13 cellular contexts compared by ENCODE assay signal in the genomic region with DNA sequence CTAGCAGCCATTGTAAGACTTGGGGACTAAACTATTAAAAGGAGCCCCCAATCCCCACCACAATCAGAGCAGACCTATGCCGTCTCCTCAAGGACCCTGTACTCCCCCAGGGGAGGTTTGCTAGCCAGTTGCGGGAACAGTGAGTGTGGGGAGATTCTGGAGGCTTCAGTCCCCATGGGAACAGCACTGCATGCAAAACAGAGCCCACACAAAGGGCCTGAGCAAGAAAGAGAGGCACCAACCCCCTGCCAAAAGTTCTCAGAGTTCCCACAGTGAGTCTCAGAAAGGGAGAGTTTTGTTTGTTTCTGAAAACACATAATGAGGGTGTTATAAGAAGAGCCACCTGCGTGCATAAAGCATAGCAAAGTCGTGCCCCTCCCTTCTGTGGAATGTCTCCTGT. TPM values are rescaled to one million over a fixed set of nuclear protein-coding genes. Genes with fewer than 3 reads are reported as not detected.
DNase-seq lines count a peak whose midpoint lies in the region; ATAC-seq and TF ChIP-seq lines count a peak whose summit lies in the region.
"Had no signal": no experiment of that assay in that cellular context is flagged by ENCODE, and none has a peak within 500 bp of the region (broad histone marks: within the 10 kb centered on the region; RNA-seq: fewer than 3 reads in every experiment).

No MANE protein-coding gene starts in this region.

- H3K9me3 Mint-ChIP-seq in activated CD8-positive, alpha-beta T cell treated with anti-CD3 and anti-CD28 coated beads, Interleukin-2, amount 10 ng/mL, durations not matched to agents 7 days and 5 days (ENCODE audit: insufficient read depth), result no peaks in the 10 kb centered on the region
- no peaks in the 10 kb centered on the region for H3K9me3 Mint-ChIP-seq in activated CD4-positive, alpha-beta T cell treated with anti-CD3 and anti-CD28 coated beads, Interleukin-2, amount 10 ng/mL, durations not matched to agents 7 days and 5 days
- H3K9me3 Mint-ChIP-seq: activated T-helper 2 cell treated with anti-CD3 and anti-CD28 coated beads, Interferon-gamma antibody, Interleukin-2, Interleukin-4, amounts not matched to agents 10 μg/mL and 5 μg/mL and 100 μg/mL, durations not matched to agents 14 hours and 24 hours and 36 hours; CD4-positive, CD25-positive, alpha-beta regulatory T cell; nephron progenitor cell had no signal

- H3K4me1 ChIP-seq in SK-N-SH (ENCODE audit: control insufficient read depth in 1 of 2, insufficient read depth in 2 of 2, low read depth in 1 of 2, low read length in 1 of 2), result no peaks in the 10 kb centered on the region
- H3K4me1 ChIP-seq: upper lobe of left lung had no signal

- no peak overlapping the region for H2AFZ ChIP-seq in SK-N-SH (ENCODE audit: low read depth)

- CTCF ChIA-PET in SK-N-SH (lab: Yijun Ruan, JAX), result interaction anchor here (1.5 kb wide), 1 partner anchor 10 kb away, joined by 3 read pairs; no protein-coding TSS in a partner anchor
- CTCF ChIA-PET in activated CD8-positive, alpha-beta T cell treated with anti-CD3 and anti-CD28 coated beads, Interleukin-2, amount 10 ng/mL, durations not matched to agents 7 days and 5 days (lab: Charles Lee), result no interaction called here
- CTCF ChIA-PET in activated CD4-positive, alpha-beta T cell treated with anti-CD3 and anti-CD28 coated beads, Interleukin-2, amount 10 ng/mL, durations not matched to agents 7 days and 5 days (lab: Charles Lee), result interaction anchor here (1.0 kb wide), 1 partner anchor 22 kb away, joined by 3 read pairs; no protein-coding TSS in a partner anchor

- H3K4me3 ChIP-seq in SK-N-SH (ENCODE audit: low read depth in 2 of 2, low read length in 1 of 2), result no peak overlapping the region
- H3K4me3 ChIP-seq: upper lobe of left lung had no signal

- no peaks in the 10 kb centered on the region for H4K20me1 ChIP-seq in SK-N-SH (ENCODE audit: insufficient read depth)

- peaks cover 5% of the 10 kb centered on the region for H3K27me3 Mint-ChIP-seq in activated CD8-positive, alpha-beta T cell treated with anti-CD3 and anti-CD28 coated beads, Interleukin-2, amount 10 ng/mL, durations not matched to agents 7 days and 5 days (ENCODE audit: low read depth)
- H3K27me3 Mint-ChIP-seq in activated CD4-positive, alpha-beta T cell treated with anti-CD3 and anti-CD28 coated beads, Interleukin-2, amount 10 ng/mL, durations not matched to agents 7 days and 5 days, result no peaks in the 10 kb centered on the region
- H3K27me3 Mint-ChIP-seq: CD4-positive, CD25-positive, alpha-beta regulatory T cell had no signal

- H3K4me2 ChIP-seq in SK-N-SH, result no peak overlapping the region

- no peaks in the 10 kb centered on the region for H3K4me1 Mint-ChIP-seq in activated CD8-positive, alpha-beta T cell treated with anti-CD3 and anti-CD28 coated beads, Interleukin-2, amount 10 ng/mL, durations not matched to agents 7 days and 5 days (ENCODE audit: low read depth)
- no peaks in the 10 kb centered on the region for H3K4me1 Mint-ChIP-seq in activated CD4-positive, alpha-beta T cell treated with anti-CD3 and anti-CD28 coated beads, Interleukin-2, amount 10 ng/mL, durations not matched to agents 7 days and 5 days
- H3K4me1 Mint-ChIP-seq: CD4-positive, CD25-positive, alpha-beta regulatory T cell; nephron progenitor cell had no signal

- no peaks in the 10 kb centered on the region for H3K36me3 ChIP-seq in SK-N-SH (replicated peaks in 1 of 2; ENCODE audit: control insufficient read depth in 1 of 2, insufficient read depth in 2 of 2, low read length in 1 of 2)
- H3K36me3 ChIP-seq: upper lobe of left lung had no signal

- H3F3A ChIP-seq in SK-N-SH (replicated peaks; ENCODE audit: insufficient read depth), result no peaks in the 10 kb centered on the region

- peaks cover 10% of the 10 kb centered on the region for H3K27me3 ChIP-seq in SK-N-SH (ENCODE audit: insufficient read depth)
- H3K27me3 ChIP-seq: upper lobe of left lung had no signal

- no peaks in the 10 kb centered on the region for H3K36me3 Mint-ChIP-seq in activated CD8-positive, alpha-beta T cell treated with anti-CD3 and anti-CD28 coated beads, Interleukin-2, amount 10 ng/mL, durations not matched to agents 7 days and 5 days (ENCODE audit: low read depth)
- H3K36me3 Mint-ChIP-seq in activated CD4-positive, alpha-beta T cell treated with anti-CD3 and anti-CD28 coated beads, Interleukin-2, amount 10 ng/mL, durations not matched to agents 7 days and 5 days (ENCODE audit: low read depth), result no peaks in the 10 kb centered on the region
- H3K36me3 Mint-ChIP-seq: CD4-positive, CD25-positive, alpha-beta regulatory T cell had no signal

- H3K79me2 ChIP-seq in SK-N-SH (ENCODE audit: insufficient read depth), result no peaks in the 10 kb centered on the region

- H3K9me3 ChIP-seq in SK-N-SH, result no peaks in the 10 kb centered on the region
- H3K9me3 ChIP-seq: upper lobe of left lung had no signal

- ATAC-seq in GM18517 (IDR thresholded peaks at IDR 0.05; ENCODE audit: unreplicated experiment) (peak; percentile 83), GM21576 (IDR thresholded peaks at IDR 0.05; ENCODE audit: unreplicated experiment) (peak; percentile 82), HG03135 (IDR thresholded peaks at IDR 0.05; ENCODE audit: unreplicated experiment) (peak; percentile 83)
- ATAC-seq in activated CD8-positive, alpha-beta T cell treated with anti-CD3 and anti-CD28 coated beads, Interleukin-2, amount 10 ng/mL, durations not matched to agents 7 days and 5 days, result no peak

- DNase-seq in globus pallidus (ENCODE audit: low spot score) (peak; percentile 59), HK-2 (ENCODE audit: unreplicated experiment) (no peak), SK-N-SH (no peak)
- DNase-seq in activated CD8-positive, alpha-beta T cell treated with anti-CD3 and anti-CD28 coated beads, Interleukin-2, amount 10 ng/mL, durations not matched to agents 7 days and 5 days, result no peak
- no peak for DNase-seq in activated CD4-positive, alpha-beta T cell treated with anti-CD3 and anti-CD28 coated beads, Interleukin-2, amount 10 ng/mL, durations not matched to agents 7 days and 5 days
- DNase-seq: CD4-positive, CD25-positive, alpha-beta regulatory T cell; nephron progenitor cell; stimulated activated CD4-positive, alpha-beta T cell treated with anti-CD3 and anti-CD28 coated beads, Interleukin-4, amount 100 ng/mL, for 4 hours; upper lobe of left lung had no signal

- H3K27ac Mint-ChIP-seq in activated CD8-positive, alpha-beta T cell treated with anti-CD3 and anti-CD28 coated beads, Interleukin-2, amount 10 ng/mL, durations not matched to agents 7 days and 5 days, result no peak overlapping the region
- no peak overlapping the region for H3K27ac Mint-ChIP-seq in activated CD4-positive, alpha-beta T cell treated with anti-CD3 and anti-CD28 coated beads, Interleukin-2, amount 10 ng/mL, durations not matched to agents 7 days and 5 days
- H3K27ac Mint-ChIP-seq: activated T-helper 2 cell treated with anti-CD3 and anti-CD28 coated beads, Interferon-gamma antibody, Interleukin-2, Interleukin-4, amounts not matched to agents 10 μg/mL and 5 μg/mL and 100 μg/mL, durations not matched to agents 14 hours and 24 hours and 36 hours; CD4-positive, CD25-positive, alpha-beta regulatory T cell had no signal

- H3K9ac ChIP-seq in SK-N-SH, result no peak overlapping the region

- no peak overlapping the region for H3K4me3 Mint-ChIP-seq in activated CD8-positive, alpha-beta T cell treated with anti-CD3 and anti-CD28 coated beads, Interleukin-2, amount 10 ng/mL, durations not matched to agents 7 days and 5 days
- no peak overlapping the region for H3K4me3 Mint-ChIP-seq in activated CD4-positive, alpha-beta T cell treated with anti-CD3 and anti-CD28 coated beads, Interleukin-2, amount 10 ng/mL, durations not matched to agents 7 days and 5 days
- H3K4me3 Mint-ChIP-seq: CD4-positive, CD25-positive, alpha-beta regulatory T cell; nephron progenitor cell had no signal

- POLR2A ChIA-PET in SK-N-SH (lab: Yijun Ruan, JAX), result no interaction called here
- POLR2A ChIA-PET in activated CD8-positive, alpha-beta T cell treated with anti-CD3 and anti-CD28 coated beads, Interleukin-2, amount 10 ng/mL, durations not matched to agents 7 days and 5 days (lab: Charles Lee), result no interaction called here
- POLR2A ChIA-PET in activated CD4-positive, alpha-beta T cell treated with anti-CD3 and anti-CD28 coated beads, Interleukin-2, amount 10 ng/mL, durations not matched to agents 7 days and 5 days (lab: Charles Lee), result no interaction called here

- 0% methylated on average over 4 of the region's 4 CpGs for WGBS in SK-N-SH (ENCODE audit: low lambda C conversion rate)

- TF ChIP-seq EP300 in SK-N-SH (IDR thresholded peaks at IDR 0.05; ENCODE audit: borderline replicate concordance in 1 of 2, low read depth in 1 of 2, low read length in 1 of 2), result no peak

- H3K27ac ChIP-seq in SK-N-SH (ENCODE audit: low read depth in 2 of 2, low read length in 1 of 2), result no peak overlapping the region
- H3K27ac ChIP-seq: upper lobe of left lung had no signal

- no peaks in the 10 kb centered on the region for H3K9me2 ChIP-seq in SK-N-SH

- TF ChIP-seq RAD21 in SK-N-SH (IDR thresholded peaks at IDR 0.05; ENCODE audit: low read length), result no peak

- TF ChIP-seq CTCF in SK-N-SH (IDR thresholded peaks at IDR 0.05), result no peak

TF ChIP-seq in SK-N-SH, 30 proteins besides CTCF, POLR2A, EP300 and RAD21 (continues in another document):
- TF ChIP-seq GABPA (IDR thresholded peaks at IDR 0.05; ENCODE audit: low read depth) (no peak), RCOR1 (IDR thresholded peaks at IDR 0.05; ENCODE audit: low read length) (no peak)

RNA-seq across cellular contexts. Expression of gene CFAP90, which starts 56.6 kb away (rescaled TPM):
- polyA plus RNA-seq in SK-N-SH (2012; rRNA removed), result 0.06 and 0.10 TPM in 2 replicates
- polyA plus RNA-seq in SK-N-SH (2012; cell fraction: cytosol; rRNA removed), result 0.12 TPM in 2 replicates
- polyA plus RNA-seq in SK-N-SH (2012; cell fraction: nucleus; rRNA removed), result 0.13 and 0.14 TPM in 2 replicates
- not detected for total RNA-seq in activated CD8-positive, alpha-beta T cell treated with anti-CD3 and anti-CD28 coated beads, Interleukin-2, amount 10 ng/mL, durations not matched to agents 7 days and 5 days
- not detected for total RNA-seq in activated CD4-positive, alpha-beta T cell treated with anti-CD3 and anti-CD28 coated beads, Interleukin-2, amount 10 ng/mL, durations not matched to agents 7 days and 5 days
- total RNA-seq: activated T-helper 2 cell treated with anti-CD3 and anti-CD28 coated beads, Interferon-gamma antibody, Interleukin-2, Interleukin-4, amounts not matched to agents 10 μg/mL and 5 μg/mL and 100 μg/mL, durations not matched to agents 14 hours and 24 hours and 36 hours; CD4-positive, CD25-positive, alpha-beta regulatory T cell had no signal
- polyA plus RNA-seq: CD4-positive, CD25-positive, alpha-beta regulatory T cell had no signal
